Comparison of ENCODE assay signal across 8 cellular contexts in genomic region chr18:72762505-72763122, GRCh38.
DNase-seq lines count a peak whose midpoint lies in the region; ATAC-seq, FAIRE-seq and TF ChIP-seq lines count a peak whose summit lies in the region.

No MANE protein-coding gene starts in this region.

- no peak overlapping the region for H3K27ac Mint-ChIP-seq in natural killer cell treated with Interleukin-12 subunit alpha and Interleukin-12 subunit beta and Interleukin-15 and Interleukin-18, amount 100 ng/mL, for 72 hours

- H3K4me3 ChIP-seq in bronchial epithelial cell (ENCODE audit: low read depth, low read length) (no peak overlapping the region), right lobe of liver (no peak overlapping the region)

- no peaks in the 10 kb centered on the region for H3K27me3 ChIP-seq in bronchial epithelial cell (ENCODE audit: control insufficient read depth, insufficient read depth, low read length)
- H3K27me3 ChIP-seq in right lobe of liver, result no peaks in the 10 kb centered on the region

- H3K9me3 Mint-ChIP-seq in natural killer cell treated with Interleukin-12 subunit alpha and Interleukin-12 subunit beta and Interleukin-15 and Interleukin-18, amount 100 ng/mL, for 72 hours, result no peaks in the 10 kb centered on the region

- ATAC-seq in GM19438 (IDR thresholded peaks at IDR 0.05; ENCODE audit: low read depth, unreplicated experiment) (peak; percentile 75), HG03558 (IDR thresholded peaks at IDR 0.05; ENCODE audit: extremely low read depth, unreplicated experiment) (peak; percentile 84), right lobe of liver (peak; percentile 71 to 87 (median 73))
- no peak for ATAC-seq in natural killer cell treated with Interleukin-12 subunit alpha and Interleukin-12 subunit beta and Interleukin-15 and Interleukin-18, amount 100 ng/mL, for 72 hours

- 8% methylated on average over 5 of the region's 5 CpGs for WGBS in right lobe of liver (ENCODE audit: insufficient coverage, low coverage, low lambda C conversion rate, missing lambda C conversion rate)

- H3K27ac ChIP-seq in right lobe of liver, result no peak overlapping the region

- TF ChIP-seq CTCF in bronchial epithelial cell (IDR thresholded peaks at IDR 0.05; ENCODE audit: insufficient read depth, low read length, severe bottlenecking) (peak; percentile 44), right lobe of liver (IDR thresholded peaks at IDR 0.05) (peak; percentile 76 to 86 (median 82))

- no peak for TF ChIP-seq POLR2A in right lobe of liver (IDR thresholded peaks at IDR 0.05)

- FAIRE-seq in bronchial epithelial cell (lab: Jason Lieb, UNC), result no peak

- no peaks in the 10 kb centered on the region for H3K27me3 Mint-ChIP-seq in natural killer cell treated with Interleukin-12 subunit alpha and Interleukin-12 subunit beta and Interleukin-15 and Interleukin-18, amount 100 ng/mL, for 72 hours

- peak; percentile 81 for DNase-seq in DMS 273 (lab: John Stamatoyannopoulos, UW; ENCODE audit: unreplicated experiment)
- peak; percentile 78 for DNase-seq in NCI-H748 (lab: John Stamatoyannopoulos, UW; ENCODE audit: unreplicated experiment)
- peak; percentile 56 for DNase-seq in bronchial epithelial cell (ENCODE audit: low read depth)
- no peak for DNase-seq in right lobe of liver
- no peak for DNase-seq in OCI-M2 (lab: John Stamatoyannopoulos, UW; ENCODE audit: unreplicated experiment)
- DNase-seq in natural killer cell treated with Interleukin-12 subunit alpha and Interleukin-12 subunit beta and Interleukin-15 and Interleukin-18, amount 100 ng/mL, for 72 hours (ENCODE audit: low spot score), result no peak

- H3K4me1 Mint-ChIP-seq in natural killer cell treated with Interleukin-12 subunit alpha and Interleukin-12 subunit beta and Interleukin-15 and Interleukin-18, amount 100 ng/mL, for 72 hours (ENCODE audit: low read depth in 2 of 2), result no peaks in the 10 kb centered on the region

- no peaks in the 10 kb centered on the region for H3K36me3 Mint-ChIP-seq in natural killer cell treated with Interleukin-12 subunit alpha and Interleukin-12 subunit beta and Interleukin-15 and Interleukin-18, amount 100 ng/mL, for 72 hours

- H3K4me3 Mint-ChIP-seq in natural killer cell treated with Interleukin-12 subunit alpha and Interleukin-12 subunit beta and Interleukin-15 and Interleukin-18, amount 100 ng/mL, for 72 hours, result no peak overlapping the region

- no peaks in the 10 kb centered on the region for H3K36me3 ChIP-seq in bronchial epithelial cell (ENCODE audit: control insufficient read depth, insufficient read depth, low read length)
- no peaks in the 10 kb centered on the region for H3K36me3 ChIP-seq in right lobe of liver

- no peaks in the 10 kb centered on the region for H3K4me1 ChIP-seq in right lobe of liver

- H3K9me3 ChIP-seq in right lobe of liver, result no peaks in the 10 kb centered on the region

- intact Hi-C loops in right lobe of liver (cut with DNase I), result loop anchor here (5.0 to 10.0 kb wide), 2 partner anchors 1082 to 1085 kb away; no protein-coding TSS in a partner anchor

Comparison
In these comparisons a context has a peak if more than half of its experiments do, and no peak if none do; other contexts are left out.
1. DNase-seq: peak in DMS 273 (single experiment), NCI-H748 (single experiment) and bronchial epithelial cell (single experiment); none in right lobe of liver (0 of 3), OCI-M2 (single experiment) and natural killer cell treated with Interleukin-12 subunit alpha and Interleukin-12 subunit beta and Interleukin-15 and Interleukin-18, amount 100 ng/mL, for 72 hours (single experiment).
2. ATAC-seq: peak in GM19438 (single experiment), HG03558 (single experiment) and right lobe of liver (4 of 4); none in natural killer cell treated with Interleukin-12 subunit alpha and Interleukin-12 subunit beta and Interleukin-15 and Interleukin-18, amount 100 ng/mL, for 72 hours (0 of 2).